ENCODE assay signal across 20 cellular contexts in the genomic region with DNA sequence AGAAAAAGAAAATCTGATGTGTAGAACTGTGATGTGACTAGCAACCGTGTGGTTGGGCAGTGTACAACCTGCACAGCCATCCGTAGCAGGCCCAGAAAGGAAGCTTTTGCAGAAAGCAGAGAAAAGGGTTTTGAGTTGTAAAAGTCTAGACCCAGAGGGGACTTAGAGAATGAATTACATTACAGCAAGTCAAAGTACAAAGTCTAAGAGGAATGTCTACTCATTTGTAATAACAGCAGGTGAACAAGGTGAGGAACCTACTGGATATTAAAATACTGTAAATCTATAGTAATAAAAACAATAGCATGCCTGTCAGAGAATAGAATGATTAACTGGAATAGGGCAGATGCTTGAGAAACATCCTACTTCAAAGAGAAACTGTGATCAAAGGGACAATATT. TPM values are rescaled to one million over a fixed set of nuclear protein-coding genes. Genes with fewer than 3 reads are reported as not detected.
DNase-seq lines count a peak whose midpoint lies in the region; ATAC-seq and TF ChIP-seq lines count a peak whose summit lies in the region.
"Had no signal": no experiment of that assay in that cellular context is flagged by ENCODE, and none has a peak within 500 bp of the region (broad histone marks: within the 10 kb centered on the region; RNA-seq: fewer than 3 reads in every experiment).

No MANE protein-coding gene starts in this region.

- no peak for ATAC-seq in CD4-positive, CD25-positive, alpha-beta regulatory T cell (ENCODE audit: low read depth in 2 of 2)
- ATAC-seq in esophagus mucosa (no peak), HG03521 (IDR thresholded peaks at IDR 0.05; ENCODE audit: unreplicated experiment) (no peak)
- ATAC-seq: A549, K562 had no signal

- intact Hi-C loops in A673 (cut with micrococcal nuclease; ENCODE audit: unreplicated experiment): no loop called here

- H3K27ac Mint-ChIP-seq in CD4-positive, CD25-positive, alpha-beta regulatory T cell: peak overlapping the region in 2 of 3 donors; percentile 14 to 71
- peak overlapping the region in 5 of 6 donors; percentile 17 to 76 (median 35) for H3K27ac Mint-ChIP-seq in immature natural killer cell
- H3K27ac Mint-ChIP-seq: CD4-positive, alpha-beta T cell had no signal

- peaks cover 0 to 12% (median 5%) of the 10 kb centered on the region in 4 donors for H3K4me1 Mint-ChIP-seq in CD4-positive, CD25-positive, alpha-beta regulatory T cell
- H3K4me1 Mint-ChIP-seq in immature natural killer cell: peaks cover 0 to 2% of the 10 kb centered on the region in 2 donors

- H3K27me3 Mint-ChIP-seq in CD4-positive, CD25-positive, alpha-beta regulatory T cell: no peaks in the 10 kb centered on the region
- H3K27me3 Mint-ChIP-seq in immature natural killer cell (ENCODE audit: low read depth in 3 of 3): peaks cover 7 to 24% (median 21%) of the 10 kb centered on the region in 3 donors
- H3K27me3 Mint-ChIP-seq: CD4-positive, alpha-beta T cell had no signal

- DNase-seq in CD4-positive, CD25-positive, alpha-beta regulatory T cell: no peak
- DNase-seq in SW480 (ENCODE audit: low spot score) (peak; percentile 80), immature natural killer cell (no peak), A673 (ENCODE audit: low spot score) (no peak)
- DNase-seq: CD4-positive, alpha-beta T cell; COR-L47; MM.1S; NCI-H1048; NCI-H1417 treated with DMSO at 0.1 percent for 48 hours; NCI-H187 treated with DMSO at 0.1 percent for 48 hours; NCI-H748 treated with DMSO at 0.1 percent for 48 hours; SIG-M5; SK-N-SH had no signal

- H3K27ac ChIP-seq in CD4-positive, CD25-positive, alpha-beta regulatory T cell (ENCODE audit: insufficient read depth, low read length, poor library complexity, severe bottlenecking): no peak overlapping the region
- H3K27ac ChIP-seq in neutrophil (peak overlapping the region; percentile 35), A673 (ENCODE audit: low read depth, low read length, poor library complexity, severe bottlenecking) (no peak overlapping the region)
- H3K27ac ChIP-seq: A549 had no signal

- peaks cover 65% of the 10 kb centered on the region for H3K36me3 ChIP-seq in CD4-positive, CD25-positive, alpha-beta regulatory T cell (ENCODE audit: control insufficient read depth, insufficient read depth, low read length)
- peaks cover 100% of the 10 kb centered on the region for H3K36me3 ChIP-seq in neutrophil
- H3K36me3 ChIP-seq in A673 (ENCODE audit: insufficient read depth, low read length, poor library complexity, severe bottlenecking): no peaks in the 10 kb centered on the region

- no peaks in the 10 kb centered on the region for H3K9me3 Mint-ChIP-seq in CD4-positive, CD25-positive, alpha-beta regulatory T cell
- H3K9me3 Mint-ChIP-seq in immature natural killer cell: no peaks in the 10 kb centered on the region
- H3K9me3 Mint-ChIP-seq: CD4-positive, alpha-beta T cell had no signal

- BruUV-seq in A673 (replicated peaks; lab: Mats Ljungman, UMichigan): no TSS peak

- no peaks in the 10 kb centered on the region for H3K27me3 ChIP-seq in CD4-positive, CD25-positive, alpha-beta regulatory T cell (ENCODE audit: control insufficient read depth, insufficient read depth, low read length)
- H3K27me3 ChIP-seq in neutrophil (no peaks in the 10 kb centered on the region), A673 (replicated peaks; ENCODE audit: insufficient read depth, low read depth, low read length, poor library complexity) (no peaks in the 10 kb centered on the region)

- no peak for TF ChIP-seq CTCF in neutrophil (IDR thresholded peaks at IDR 0.05)
- TF ChIP-seq CTCF in A673 (conservative IDR thresholded peaks at IDR 0.05; ENCODE audit: low read depth, low read length): no peak

- POLR2A ChIA-PET in A673 (lab: Charles Lee; ENCODE audit: low non-redundant PET): no interaction called here

- H3K9me3 ChIP-seq in CD4-positive, CD25-positive, alpha-beta regulatory T cell (ENCODE audit: control insufficient read depth in 2 of 2, low read length in 2 of 2): no peaks in the 10 kb centered on the region
- H3K9me3 ChIP-seq in neutrophil: peaks cover 22% of the 10 kb centered on the region
- no peaks in the 10 kb centered on the region for H3K9me3 ChIP-seq in A673 (ENCODE audit: low read depth, low read length, poor library complexity, severe bottlenecking)
- H3K9me3 ChIP-seq: A549, SK-N-SH had no signal

- H3K36me3 Mint-ChIP-seq in CD4-positive, CD25-positive, alpha-beta regulatory T cell: peaks cover 24% of the 10 kb centered on the region
- peaks cover 30 to 51% (median 44%) of the 10 kb centered on the region in 3 donors for H3K36me3 Mint-ChIP-seq in immature natural killer cell

- CTCF ChIA-PET in A673 (lab: Charles Lee): no interaction called here

- H3K4me3 Mint-ChIP-seq in CD4-positive, CD25-positive, alpha-beta regulatory T cell: no peak overlapping the region
- H3K4me3 Mint-ChIP-seq in immature natural killer cell: no peak overlapping the region
- H3K4me3 Mint-ChIP-seq: CD4-positive, alpha-beta T cell had no signal

- H3K4me3 ChIP-seq in CD4-positive, CD25-positive, alpha-beta regulatory T cell (ENCODE audit: low read depth, low read length): no peak overlapping the region
- H3K4me3 ChIP-seq in neutrophil (ENCODE audit: low read depth in 1 of 2, low read length in 1 of 2) (no peak overlapping the region), A673 (ENCODE audit: low read depth, low read length, poor library complexity, severe bottlenecking) (no peak overlapping the region)
- H3K4me3 ChIP-seq: A549, K562 had no signal

- H3K4me1 ChIP-seq in CD4-positive, CD25-positive, alpha-beta regulatory T cell (ENCODE audit: control insufficient read depth, insufficient read depth, low read length, poor library complexity, severe bottlenecking): no peaks in the 10 kb centered on the region
- H3K4me1 ChIP-seq in neutrophil (ENCODE audit: control insufficient read depth in 1 of 2, insufficient read depth in 1 of 2, low read depth in 1 of 2, low read length in 1 of 2) (no peaks in the 10 kb centered on the region), A673 (ENCODE audit: insufficient read depth, low read length, poor library complexity, severe bottlenecking) (no peaks in the 10 kb centered on the region)

RNA-seq across cellular contexts. Expression of a gene that starts 18.2 kb away (rescaled TPM):
- total RNA-seq in CD4-positive, CD25-positive, alpha-beta regulatory T cell: 35.1 TPM
- 10 to 100 TPM in 3 of 4 donors, 1 to 10 TPM in 1; 9.7 to 15.0 (median 12.6) TPM for polyA plus RNA-seq in CD4-positive, CD25-positive, alpha-beta regulatory T cell
- polyA plus RNA-seq in immature natural killer cell: 10 to 100 TPM in 1 of 3 donors, 1 to 10 TPM in 2; 6.0 to 20.8 (median 8.3) TPM
- total RNA-seq in esophagus mucosa: 13.3 TPM
- total RNA-seq in A673 (2021): 26.0 and 26.7 TPM in 2 replicates
- total RNA-seq: G401 had no signal

RNA-seq across cellular contexts. Expression of a gene that starts 29.7 kb away (rescaled TPM):
- total RNA-seq in CD4-positive, CD25-positive, alpha-beta regulatory T cell: 3.7 TPM
- polyA plus RNA-seq in CD4-positive, CD25-positive, alpha-beta regulatory T cell: under 1 TPM in 2 of 4 donors, not detected in 2; 0.06 to 0.21 TPM
- 1 to 10 TPM; 1.9 to 3.7 (median 2.5) TPM for polyA plus RNA-seq in immature natural killer cell
- 0.76 TPM for total RNA-seq in esophagus mucosa
- 0.42 and 0.49 TPM in 2 replicates for total RNA-seq in A673 (2021)
- total RNA-seq: G401, LHCN-M2 had no signal

RNA-seq across cellular contexts. Expression of a gene that starts 45.1 kb away (rescaled TPM):
- 289 TPM for total RNA-seq in CD4-positive, CD25-positive, alpha-beta regulatory T cell
- polyA plus RNA-seq in CD4-positive, CD25-positive, alpha-beta regulatory T cell: 10 to 100 TPM; 45.3 to 79.3 (median 61.5) TPM
- polyA plus RNA-seq in immature natural killer cell: 100 to 1,000 TPM; 104 to 340 (median 110) TPM
- total RNA-seq in esophagus mucosa (3.8 TPM), A673 (2021) (0.26 and 0.37 TPM in 2 replicates)
- total RNA-seq: G401 had no signal

Comparison
In these comparisons a context has a peak if more than half of its experiments do, and no peak if none do; other contexts are left out.
1. RNA of a gene that starts 45.1 kb away (total RNA-seq): 289 TPM in CD4-positive, CD25-positive, alpha-beta regulatory T cell (single experiment); 3.8 TPM in esophagus mucosa (single experiment) and 0.26 to 0.37 TPM in A673; every median in the first group is over 10 times any median in the second.